In the genomic region with DNA sequence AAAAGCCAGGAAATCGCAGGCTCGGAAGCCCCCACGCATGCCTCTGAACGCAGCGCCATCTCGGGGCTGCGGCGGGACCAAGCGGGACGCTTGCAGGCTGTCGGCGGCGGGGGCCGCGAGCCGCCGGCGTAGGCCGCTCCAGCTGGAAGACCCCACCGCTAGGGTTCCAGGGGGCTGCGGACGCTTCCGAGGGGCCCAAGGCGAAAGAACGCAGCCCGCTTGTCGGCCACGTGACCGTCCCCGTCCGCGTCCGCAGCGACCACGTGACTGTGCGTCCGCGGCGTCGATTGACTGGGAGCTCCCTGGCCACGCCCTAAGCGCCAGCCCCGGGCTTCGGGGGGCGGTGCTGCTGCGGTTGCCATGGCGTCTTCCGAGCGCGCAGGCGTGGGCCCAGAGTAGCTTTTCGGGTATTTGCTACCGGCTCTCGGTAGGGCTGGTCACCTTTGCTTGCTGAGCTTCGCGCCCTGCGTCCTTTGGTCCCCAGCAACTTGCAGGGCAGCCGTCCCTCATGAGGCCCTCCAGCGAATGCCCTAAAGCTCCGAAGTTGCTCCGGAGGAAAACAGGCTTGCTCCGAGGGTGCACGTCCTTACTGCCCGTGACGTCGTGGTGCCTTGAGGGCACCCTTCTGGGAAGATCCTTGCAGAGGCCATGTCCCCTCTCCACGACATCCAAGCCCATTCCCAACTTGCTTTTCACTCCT, we compare ENCODE assay signal across 8 cellular contexts.
A peak's percentile ranks its signal among the peaks of the same experiment; 100 is the strongest.
DNase-seq lines count a peak whose midpoint lies in the region; ATAC-seq and TF ChIP-seq lines count a peak whose summit lies in the region.

No MANE protein-coding gene starts in this region.

- DNase-seq in Ammon's horn (ENCODE audit: low spot score) (peak; percentile 97), NCI-H226 (peak; percentile 84), cerebellar cortex (ENCODE audit: low spot score) (peak; percentile 89), kidney epithelial cell (ENCODE audit: low read depth) (peak; percentile 63)
- DNase-seq in activated CD4-positive, CD25-positive, alpha-beta regulatory T cell treated with anti-CD3 and anti-CD28 coated beads, Interleukin-2, amount 50 U/mL, for 72 hours = peak; percentile 92
- DNase-seq in stimulated activated CD4-positive, alpha-beta T cell treated with anti-CD3 and anti-CD28 coated beads, Interleukin-1b, Interleukin-23, amount 100 ng/mL, for 24 hours (ENCODE audit: low read depth in 4 of 4, low spot score in 1 of 4) = peak; percentile 75 to 87 (median 82)

- ATAC-seq in GM19035 (IDR thresholded peaks at IDR 0.05; ENCODE audit: unreplicated experiment) (peak; percentile 84), HG03280 (IDR thresholded peaks at IDR 0.05; ENCODE audit: unreplicated experiment) (peak; percentile 88)

- peak overlapping the region; percentile 50 for H3K4me3 ChIP-seq in kidney epithelial cell (ENCODE audit: low read depth, low read length)

- peak; percentile 42 for TF ChIP-seq CTCF in kidney epithelial cell (IDR thresholded peaks at IDR 0.05; ENCODE audit: insufficient read depth, low read length, poor library complexity, severe bottlenecking)

- H3K36me3 ChIP-seq in kidney epithelial cell (ENCODE audit: control insufficient read depth, insufficient read depth, low read length) = no peaks in the 10 kb centered on the region

- no peaks in the 10 kb centered on the region for H3K27me3 ChIP-seq in kidney epithelial cell (ENCODE audit: control insufficient read depth, insufficient read depth, low read length)

Comparison
In these comparisons a context has a peak if more than half of its experiments do, and no peak if none do; other contexts are left out.
1. Peak in every context shown above with its lines: DNase-seq, ATAC-seq and H3K4me3 ChIP-seq.